In the genomic region with DNA sequence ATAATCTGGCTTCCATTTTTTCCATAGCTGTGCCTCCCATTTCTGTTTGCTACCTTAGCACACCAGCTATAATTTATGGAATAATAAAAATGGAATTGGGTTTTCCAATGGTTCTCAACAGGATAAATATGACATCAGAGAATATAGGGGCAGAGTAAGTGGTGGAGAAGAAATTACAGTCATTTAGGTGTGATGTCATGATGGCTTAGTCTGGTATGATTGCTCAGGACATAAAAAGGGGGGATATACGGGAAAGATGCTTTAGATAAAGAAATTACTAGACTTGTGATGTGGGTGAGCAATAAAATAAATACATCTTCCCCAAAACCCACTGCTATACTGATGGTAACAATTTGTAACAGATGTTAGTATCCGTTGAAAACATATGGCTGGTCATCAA, we compare ENCODE assay signal across 29 cellular contexts.
"Had no signal": no experiment of that assay in that cellular context is flagged by ENCODE, and none has a peak within 500 bp of the region (broad histone marks: within the 10 kb centered on the region; RNA-seq: fewer than 3 reads in every experiment).

No MANE protein-coding gene starts in this region.

- FAIRE-seq: islet of Langerhans, kidney had no signal

- H3K27ac ChIP-seq: left lung, lower lobe of right lung, ovary, right atrium auricular region, skin epidermis, stomach, testis, thyroid gland, transverse colon, upper lobe of left lung, vagina had no signal

- H3K27ac Mint-ChIP-seq: immature natural killer cell; naive B cell; natural killer cell; nephron progenitor cell; progenitor cell of endocrine pancreas; stimulated activated naive B cell treated with anti-CD40 and anti-IgM and Interleukin-4, amounts not matched to agents 10 μg/mL and 1 μg/mL and 100 μg/mL, for 72 hours had no signal

- H3K36me3 ChIP-seq: left lung, lower lobe of right lung, ovary, right atrium auricular region, stomach, thyroid gland, transverse colon, upper lobe of left lung, vagina had no signal

- H3K4me1 ChIP-seq: left lung, lower lobe of right lung, right atrium auricular region, stomach, testis, thyroid gland, transverse colon, upper lobe of left lung, vagina had no signal

- ATAC-seq: left colon; left lung; lower lobe of right lung; natural killer cell; sciatic nerve; stimulated activated naive B cell treated with anti-CD40 and anti-IgM and Interleukin-4, amounts not matched to agents 10 μg/mL and 1 μg/mL and 100 μg/mL, for 72 hours; stimulated activated naive CD8-positive, alpha-beta T cell treated with anti-CD3 and anti-CD28 coated beads, Interleukin-15, Interleukin-2, amounts not matched to agents 100 U/mL and 50 U/mL, for 24 hours had no signal

- H3K4me3 Mint-ChIP-seq: immature natural killer cell; naive B cell; natural killer cell; nephron progenitor cell; stimulated activated naive B cell treated with anti-CD40 and anti-IgM and Interleukin-4, amounts not matched to agents 10 μg/mL and 1 μg/mL and 100 μg/mL, for 72 hours had no signal

- H3K9me3 ChIP-seq: ovary, testis, thyroid gland, vagina had no signal

- DNase-seq: hypothalamus; immature natural killer cell; kidney; left colon; left lung; lower lobe of right lung; mammary epithelial cell; mesenchymal stem cell; naive B cell; natural killer cell; nephron progenitor cell; ovary; stimulated activated CD4-positive, alpha-beta T cell treated with anti-CD3 and anti-CD28 coated beads, Interleukin-12 subunit alpha, Interleukin-12 subunit beta, amount 100 ng/mL, for 4 hours; stimulated activated CD4-positive, alpha-beta T cell treated with anti-CD3 and anti-CD28 coated beads, Interleukin-15, amount 100 ng/mL, for 24 hours; stimulated activated CD4-positive, alpha-beta T cell treated with anti-CD3 and anti-CD28 coated beads, Interleukin-2, amount 100 ng/mL, for 24 hours; stimulated activated CD4-positive, alpha-beta T cell treated with anti-CD3 and anti-CD28 coated beads, Interleukin-4, amount 100 ng/mL, for 1 hour; stimulated activated naive B cell treated with anti-CD40 and anti-IgM and Interleukin-4, amounts not matched to agents 10 μg/mL and 1 μg/mL and 100 μg/mL, for 72 hours; stimulated activated naive CD8-positive, alpha-beta T cell treated with anti-CD3 and anti-CD28 coated beads, Interleukin-15, Interleukin-2, amounts not matched to agents 100 U/mL and 50 U/mL, for 24 hours; stomach; testis; thyroid gland; transverse colon; upper lobe of left lung had no signal

- H3K27me3 ChIP-seq: ovary, right atrium auricular region, stomach, testis, thyroid gland, transverse colon, upper lobe of left lung, vagina had no signal

- H3K4me3 ChIP-seq: left lung, lower lobe of right lung, ovary, right atrium auricular region, skin epidermis, stomach, testis, thyroid gland, transverse colon, upper lobe of left lung, vagina had no signal

- H3K4me1 Mint-ChIP-seq: immature natural killer cell; naive B cell; natural killer cell; nephron progenitor cell; stimulated activated naive B cell treated with anti-CD40 and anti-IgM and Interleukin-4, amounts not matched to agents 10 μg/mL and 1 μg/mL and 100 μg/mL, for 72 hours had no signal
